ENCODE assay signal across 1 cellular context in the genomic region with DNA sequence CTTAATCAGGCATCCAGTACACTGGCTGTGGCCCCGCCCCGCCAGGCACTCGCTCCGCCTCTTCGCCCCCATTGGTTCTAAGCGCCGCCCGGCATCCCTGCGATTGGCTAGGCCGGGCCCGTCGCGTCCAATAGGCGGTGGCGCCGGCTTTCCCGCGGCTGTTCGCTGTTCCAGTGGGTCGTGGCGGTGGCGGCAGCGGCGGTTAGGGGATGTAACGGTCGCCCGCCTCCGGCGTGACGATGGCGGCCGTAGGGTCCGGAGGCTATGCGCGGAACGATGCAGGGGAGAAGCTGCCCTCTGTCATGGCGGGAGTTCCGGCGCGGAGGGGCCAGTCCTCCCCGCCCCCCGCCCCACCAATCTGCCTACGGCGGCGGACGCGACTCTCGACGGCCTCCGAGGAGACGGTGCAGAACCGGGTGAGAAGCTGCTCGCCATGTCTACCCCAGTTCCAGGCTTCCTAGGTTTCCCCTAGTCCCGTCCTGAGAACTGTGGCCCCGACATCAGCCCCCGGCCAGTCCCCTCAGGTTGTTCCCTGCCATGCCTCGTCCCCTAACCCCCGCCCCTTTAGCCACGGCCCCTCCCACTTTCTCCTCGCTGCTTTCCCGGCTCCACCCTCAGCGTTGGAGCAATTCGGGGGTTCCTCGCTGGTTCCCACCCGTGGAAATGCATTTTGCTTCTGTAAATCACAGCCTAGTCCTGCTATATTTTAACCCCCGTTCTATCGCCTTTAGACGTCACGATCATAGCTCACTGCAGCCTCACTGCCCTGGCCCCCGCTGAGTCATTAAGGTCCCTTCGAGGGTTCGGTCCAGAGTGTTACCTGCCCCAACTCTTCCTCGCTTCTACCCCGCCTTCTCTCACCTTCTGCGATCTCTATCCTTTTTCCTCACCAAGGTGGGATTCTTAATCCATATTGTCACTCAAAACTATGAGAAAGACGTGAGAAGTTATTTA.
A peak's percentile ranks its signal among the peaks of the same experiment; 100 is the strongest.
TF ChIP-seq lines count a peak whose summit lies in the region.

A gene (plus strand): TSS at position 165 of the 954 bp plus-strand sequence. CDS start 75 bp downstream, at position 240.

TF ChIP-seq in K562, 482 proteins besides CTCF, POLR2A, EP300 and RAD21 (continued from another document and continues in another):
- TF ChIP-seq, protein P1, sequence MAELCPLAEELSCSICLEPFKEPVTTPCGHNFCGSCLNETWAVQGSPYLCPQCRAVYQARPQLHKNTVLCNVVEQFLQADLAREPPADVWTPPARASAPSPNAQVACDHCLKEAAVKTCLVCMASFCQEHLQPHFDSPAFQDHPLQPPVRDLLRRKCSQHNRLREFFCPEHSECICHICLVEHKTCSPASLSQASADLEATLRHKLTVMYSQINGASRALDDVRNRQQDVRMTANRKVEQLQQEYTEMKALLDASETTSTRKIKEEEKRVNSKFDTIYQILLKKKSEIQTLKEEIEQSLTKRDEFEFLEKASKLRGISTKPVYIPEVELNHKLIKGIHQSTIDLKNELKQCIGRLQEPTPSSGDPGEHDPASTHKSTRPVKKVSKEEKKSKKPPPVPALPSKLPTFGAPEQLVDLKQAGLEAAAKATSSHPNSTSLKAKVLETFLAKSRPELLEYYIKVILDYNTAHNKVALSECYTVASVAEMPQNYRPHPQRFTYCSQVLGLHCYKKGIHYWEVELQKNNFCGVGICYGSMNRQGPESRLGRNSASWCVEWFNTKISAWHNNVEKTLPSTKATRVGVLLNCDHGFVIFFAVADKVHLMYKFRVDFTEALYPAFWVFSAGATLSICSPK (IDR thresholded peaks at IDR 0.05; ENCODE audit: borderline replicate concordance): no peak
- no peak for TF ChIP-seq TCF3 (CRISPR knock-in tag; IDR thresholded peaks at IDR 0.05)
- TF ChIP-seq, protein P2, sequence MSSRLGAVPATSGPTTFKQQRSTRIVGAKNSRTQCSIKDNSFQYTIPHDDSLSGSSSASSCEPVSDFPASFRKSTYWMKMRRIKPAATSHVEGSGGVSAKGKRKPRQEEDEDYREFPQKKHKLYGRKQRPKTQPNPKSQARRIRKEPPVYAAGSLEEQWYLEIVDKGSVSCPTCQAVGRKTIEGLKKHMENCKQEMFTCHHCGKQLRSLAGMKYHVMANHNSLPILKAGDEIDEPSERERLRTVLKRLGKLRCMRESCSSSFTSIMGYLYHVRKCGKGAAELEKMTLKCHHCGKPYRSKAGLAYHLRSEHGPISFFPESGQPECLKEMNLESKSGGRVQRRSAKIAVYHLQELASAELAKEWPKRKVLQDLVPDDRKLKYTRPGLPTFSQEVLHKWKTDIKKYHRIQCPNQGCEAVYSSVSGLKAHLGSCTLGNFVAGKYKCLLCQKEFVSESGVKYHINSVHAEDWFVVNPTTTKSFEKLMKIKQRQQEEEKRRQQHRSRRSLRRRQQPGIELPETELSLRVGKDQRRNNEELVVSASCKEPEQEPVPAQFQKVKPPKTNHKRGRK (tag; IDR thresholded peaks at IDR 0.05): no peak
- TF ChIP-seq PHB (CRISPR knock-in tag; IDR thresholded peaks at IDR 0.05): no peak
- no peak for TF ChIP-seq RFX5 (IDR thresholded peaks at IDR 0.05; ENCODE audit: low read depth, low read length)
- TF ChIP-seq BRF1 (IDR thresholded peaks at IDR 0.05; ENCODE audit: borderline replicate concordance, extremely low read depth, insufficient read length): no peak
- TF ChIP-seq DIDO1 (tag; IDR thresholded peaks at IDR 0.05; ENCODE audit: low read depth): no peak
- TF ChIP-seq, protein P3, sequence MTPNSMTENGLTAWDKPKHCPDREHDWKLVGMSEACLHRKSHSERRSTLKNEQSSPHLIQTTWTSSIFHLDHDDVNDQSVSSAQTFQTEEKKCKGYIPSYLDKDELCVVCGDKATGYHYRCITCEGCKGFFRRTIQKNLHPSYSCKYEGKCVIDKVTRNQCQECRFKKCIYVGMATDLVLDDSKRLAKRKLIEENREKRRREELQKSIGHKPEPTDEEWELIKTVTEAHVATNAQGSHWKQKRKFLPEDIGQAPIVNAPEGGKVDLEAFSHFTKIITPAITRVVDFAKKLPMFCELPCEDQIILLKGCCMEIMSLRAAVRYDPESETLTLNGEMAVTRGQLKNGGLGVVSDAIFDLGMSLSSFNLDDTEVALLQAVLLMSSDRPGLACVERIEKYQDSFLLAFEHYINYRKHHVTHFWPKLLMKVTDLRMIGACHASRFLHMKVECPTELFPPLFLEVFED (CRISPR knock-in tag; conservative IDR thresholded peaks at IDR 0.05): no peak
- TF ChIP-seq ZNF354B (CRISPR knock-in tag; IDR thresholded peaks at IDR 0.05): no peak
- no peak for TF ChIP-seq CREBBP (IDR thresholded peaks at IDR 0.05; ENCODE audit: low read depth, low read length)
- TF ChIP-seq, protein P4, sequence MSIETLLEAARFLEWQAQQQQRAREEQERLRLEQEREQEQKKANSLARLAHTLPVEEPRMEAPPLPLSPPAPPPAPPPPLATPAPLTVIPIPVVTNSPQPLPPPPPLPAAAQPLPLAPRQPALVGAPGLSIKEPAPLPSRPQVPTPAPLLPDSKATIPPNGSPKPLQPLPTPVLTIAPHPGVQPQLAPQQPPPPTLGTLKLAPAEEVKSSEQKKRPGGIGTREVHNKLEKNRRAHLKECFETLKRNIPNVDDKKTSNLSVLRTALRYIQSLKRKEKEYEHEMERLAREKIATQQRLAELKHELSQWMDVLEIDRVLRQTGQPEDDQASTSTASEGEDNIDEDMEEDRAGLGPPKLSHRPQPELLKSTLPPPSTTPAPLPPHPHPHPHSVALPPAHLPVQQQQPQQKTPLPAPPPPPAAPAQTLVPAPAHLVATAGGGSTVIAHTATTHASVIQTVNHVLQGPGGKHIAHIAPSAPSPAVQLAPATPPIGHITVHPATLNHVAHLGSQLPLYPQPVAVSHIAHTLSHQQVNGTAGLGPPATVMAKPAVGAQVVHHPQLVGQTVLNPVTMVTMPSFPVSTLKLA (conservative IDR thresholded peaks at IDR 0.05): peak in 1 of 2 experiments; percentile 56; a peak in 1 of 4 replicates
- TF ChIP-seq NCOR1 (IDR thresholded peaks at IDR 0.05): no peak
- no peak for TF ChIP-seq ZNF316 (IDR thresholded peaks at IDR 0.05)
- TF ChIP-seq ZNF274 (IDR thresholded peaks at IDR 0.05; ENCODE audit: borderline replicate concordance, low read depth, low read length): no peak
- no peak for TF ChIP-seq ZNF174 (CRISPR knock-in tag; IDR thresholded peaks at IDR 0.05)
- TF ChIP-seq ZNF561 (CRISPR knock-in tag; conservative IDR thresholded peaks at IDR 0.05): no peak
- TF ChIP-seq FOXK1 (CRISPR knock-in tag; IDR thresholded peaks at IDR 0.05; ENCODE audit: borderline replicate concordance): no peak
- no peak for TF ChIP-seq BMI1 (IDR thresholded peaks at IDR 0.05; ENCODE audit: low read length)
- TF ChIP-seq POLR2AphosphoS5 (IDR thresholded peaks at IDR 0.05; ENCODE audit: control insufficient read depth, insufficient read depth, low read depth, low read length): peak; percentile 43; the same call in 1 of the 2 replicates
- TF ChIP-seq POLR3G (IDR thresholded peaks at IDR 0.05; ENCODE audit: extremely low read depth, insufficient read length, insufficient replicate concordance): no peak
- TF ChIP-seq RBM34 (IDR thresholded peaks at IDR 0.05; ENCODE audit: borderline replicate concordance, insufficient read depth, low read length): 0 out of 2 replicates have a peak, but pooled peaks have one; percentile 38
- 0 out of 4 replicates have a peak, but pooled peaks of 1 of the 2 experiments have one; percentile 26 for TF ChIP-seq KDM4B (IDR thresholded peaks at IDR 0.05; ENCODE audit: borderline replicate concordance in 2 of 2, low read depth in 1 of 2)
- TF ChIP-seq ZNF140 (CRISPR knock-in tag; IDR thresholded peaks at IDR 0.05): no peak
- TF ChIP-seq, protein P5, sequence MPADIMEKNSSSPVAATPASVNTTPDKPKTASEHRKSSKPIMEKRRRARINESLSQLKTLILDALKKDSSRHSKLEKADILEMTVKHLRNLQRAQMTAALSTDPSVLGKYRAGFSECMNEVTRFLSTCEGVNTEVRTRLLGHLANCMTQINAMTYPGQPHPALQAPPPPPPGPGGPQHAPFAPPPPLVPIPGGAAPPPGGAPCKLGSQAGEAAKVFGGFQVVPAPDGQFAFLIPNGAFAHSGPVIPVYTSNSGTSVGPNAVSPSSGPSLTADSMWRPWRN (IDR thresholded peaks at IDR 0.05; ENCODE audit: low read depth): no peak
- TF ChIP-seq ZKSCAN1 (IDR thresholded peaks at IDR 0.05; ENCODE audit: low read depth, low read length): no peak
- TF ChIP-seq CHD2 (IDR thresholded peaks at IDR 0.05; ENCODE audit: low read depth, low read length): peak; percentile 56; the same call in 1 of the 2 replicates
- no peak for TF ChIP-seq RBM14 (IDR thresholded peaks at IDR 0.05; ENCODE audit: borderline replicate concordance, insufficient read depth, low read depth, low read length)
- TF ChIP-seq NCOA4 (IDR thresholded peaks at IDR 0.05; ENCODE audit: partially characterized antibody): no peak
- TF ChIP-seq CTBP1 (IDR thresholded peaks at IDR 0.05; ENCODE audit: borderline replicate concordance): peak; percentile 12
- no peak for TF ChIP-seq HCFC1 (IDR thresholded peaks at IDR 0.05; ENCODE audit: low read depth, low read length)
- TF ChIP-seq FOXA1 (IDR thresholded peaks at IDR 0.05; ENCODE audit: borderline replicate concordance): no peak
- TF ChIP-seq U2AF1 (optimal IDR thresholded peaks at IDR 0.05; ENCODE audit: low read depth, low read length): peak; percentile 31
- TF ChIP-seq, protein P6, sequence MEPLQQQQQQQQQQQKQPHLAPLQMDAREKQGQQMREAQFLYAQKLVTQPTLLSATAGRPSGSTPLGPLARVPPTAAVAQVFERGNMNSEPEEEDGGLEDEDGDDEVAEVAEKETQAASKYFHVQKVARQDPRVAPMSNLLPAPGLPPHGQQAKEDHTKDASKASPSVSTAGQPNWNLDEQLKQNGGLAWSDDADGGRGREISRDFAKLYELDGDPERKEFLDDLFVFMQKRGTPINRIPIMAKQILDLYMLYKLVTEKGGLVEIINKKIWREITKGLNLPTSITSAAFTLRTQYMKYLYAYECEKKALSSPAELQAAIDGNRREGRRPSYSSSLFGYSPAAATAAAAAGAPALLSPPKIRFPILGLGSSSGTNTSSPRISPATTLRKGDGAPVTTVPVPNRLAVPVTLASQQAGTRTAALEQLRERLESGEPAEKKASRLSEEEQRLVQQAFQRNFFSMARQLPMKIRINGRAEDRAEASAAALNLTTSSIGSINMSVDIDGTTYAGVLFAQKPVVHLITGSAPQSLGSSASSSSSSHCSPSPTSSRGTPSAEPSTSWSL (CRISPR knock-in tag; IDR thresholded peaks at IDR 0.05; ENCODE audit: borderline replicate concordance): no peak
- TF ChIP-seq U2AF2 (optimal IDR thresholded peaks at IDR 0.05; ENCODE audit: low read depth, low read length): no peak
- peak; percentile 34; the same call in 1 of the 2 replicates for TF ChIP-seq HLTF (IDR thresholded peaks at IDR 0.05)
- TF ChIP-seq KDM1A (IDR thresholded peaks at IDR 0.05): no peak; a peak in 1 of 4 replicates
- TF ChIP-seq ARID2 (IDR thresholded peaks at IDR 0.05): no peak
- no peak for TF ChIP-seq ZNF436 (CRISPR knock-in tag; IDR thresholded peaks at IDR 0.05)
- TF ChIP-seq, protein P7, sequence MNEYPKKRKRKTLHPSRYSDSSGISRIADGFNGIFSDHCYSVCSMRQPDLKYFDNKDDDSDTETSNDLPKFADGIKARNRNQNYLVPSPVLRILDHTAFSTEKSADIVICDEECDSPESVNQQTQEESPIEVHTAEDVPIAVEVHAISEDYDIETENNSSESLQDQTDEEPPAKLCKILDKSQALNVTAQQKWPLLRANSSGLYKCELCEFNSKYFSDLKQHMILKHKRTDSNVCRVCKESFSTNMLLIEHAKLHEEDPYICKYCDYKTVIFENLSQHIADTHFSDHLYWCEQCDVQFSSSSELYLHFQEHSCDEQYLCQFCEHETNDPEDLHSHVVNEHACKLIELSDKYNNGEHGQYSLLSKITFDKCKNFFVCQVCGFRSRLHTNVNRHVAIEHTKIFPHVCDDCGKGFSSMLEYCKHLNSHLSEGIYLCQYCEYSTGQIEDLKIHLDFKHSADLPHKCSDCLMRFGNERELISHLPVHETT (CRISPR knock-in tag; conservative IDR thresholded peaks at IDR 0.05 in 1 of 2, IDR thresholded peaks at IDR 0.05 in 1 of 2): 0 out of 4 replicates have a peak, but pooled peaks of 1 of the 2 experiments have one; percentile 3
- TF ChIP-seq CBX8 (IDR thresholded peaks at IDR 0.05; ENCODE audit: borderline replicate concordance, extremely low read depth, low read depth, low read length, poor library complexity, severe bottlenecking): no peak
- TF ChIP-seq, protein P8, sequence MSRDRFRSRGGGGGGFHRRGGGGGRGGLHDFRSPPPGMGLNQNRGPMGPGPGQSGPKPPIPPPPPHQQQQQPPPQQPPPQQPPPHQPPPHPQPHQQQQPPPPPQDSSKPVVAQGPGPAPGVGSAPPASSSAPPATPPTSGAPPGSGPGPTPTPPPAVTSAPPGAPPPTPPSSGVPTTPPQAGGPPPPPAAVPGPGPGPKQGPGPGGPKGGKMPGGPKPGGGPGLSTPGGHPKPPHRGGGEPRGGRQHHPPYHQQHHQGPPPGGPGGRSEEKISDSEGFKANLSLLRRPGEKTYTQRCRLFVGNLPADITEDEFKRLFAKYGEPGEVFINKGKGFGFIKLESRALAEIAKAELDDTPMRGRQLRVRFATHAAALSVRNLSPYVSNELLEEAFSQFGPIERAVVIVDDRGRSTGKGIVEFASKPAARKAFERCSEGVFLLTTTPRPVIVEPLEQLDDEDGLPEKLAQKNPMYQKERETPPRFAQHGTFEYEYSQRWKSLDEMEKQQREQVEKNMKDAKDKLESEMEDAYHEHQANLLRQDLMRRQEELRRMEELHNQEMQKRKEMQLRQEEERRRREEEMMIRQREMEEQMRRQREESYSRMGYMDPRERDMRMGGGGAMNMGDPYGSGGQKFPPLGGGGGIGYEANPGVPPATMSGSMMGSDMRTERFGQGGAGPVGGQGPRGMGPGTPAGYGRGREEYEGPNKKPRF (IDR thresholded peaks at IDR 0.05; ENCODE audit: low read depth, low read length): no peak
- no peak for TF ChIP-seq ELF4 (CRISPR knock-in tag; IDR thresholded peaks at IDR 0.05)
- TF ChIP-seq RHOXF2B (CRISPR knock-in tag; conservative IDR thresholded peaks at IDR 0.05): no peak
- TF ChIP-seq, protein P9, sequence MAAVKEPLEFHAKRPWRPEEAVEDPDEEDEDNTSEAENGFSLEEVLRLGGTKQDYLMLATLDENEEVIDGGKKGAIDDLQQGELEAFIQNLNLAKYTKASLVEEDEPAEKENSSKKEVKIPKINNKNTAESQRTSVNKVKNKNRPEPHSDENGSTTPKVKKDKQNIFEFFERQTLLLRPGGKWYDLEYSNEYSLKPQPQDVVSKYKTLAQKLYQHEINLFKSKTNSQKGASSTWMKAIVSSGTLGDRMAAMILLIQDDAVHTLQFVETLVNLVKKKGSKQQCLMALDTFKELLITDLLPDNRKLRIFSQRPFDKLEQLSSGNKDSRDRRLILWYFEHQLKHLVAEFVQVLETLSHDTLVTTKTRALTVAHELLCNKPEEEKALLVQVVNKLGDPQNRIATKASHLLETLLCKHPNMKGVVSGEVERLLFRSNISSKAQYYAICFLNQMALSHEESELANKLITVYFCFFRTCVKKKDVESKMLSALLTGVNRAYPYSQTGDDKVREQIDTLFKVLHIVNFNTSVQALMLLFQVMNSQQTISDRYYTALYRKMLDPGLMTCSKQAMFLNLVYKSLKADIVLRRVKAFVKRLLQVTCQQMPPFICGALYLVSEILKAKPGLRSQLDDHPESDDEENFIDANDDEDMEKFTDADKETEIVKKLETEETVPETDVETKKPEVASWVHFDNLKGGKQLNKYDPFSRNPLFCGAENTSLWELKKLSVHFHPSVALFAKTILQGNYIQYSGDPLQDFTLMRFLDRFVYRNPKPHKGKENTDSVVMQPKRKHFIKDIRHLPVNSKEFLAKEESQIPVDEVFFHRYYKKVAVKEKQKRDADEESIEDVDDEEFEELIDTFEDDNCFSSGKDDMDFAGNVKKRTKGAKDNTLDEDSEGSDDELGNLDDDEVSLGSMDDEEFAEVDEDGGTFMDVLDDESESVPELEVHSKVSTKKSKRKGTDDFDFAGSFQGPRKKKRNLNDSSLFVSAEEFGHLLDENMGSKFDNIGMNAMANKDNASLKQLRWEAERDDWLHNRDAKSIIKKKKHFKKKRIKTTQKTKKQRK (IDR thresholded peaks at IDR 0.05; ENCODE audit: borderline replicate concordance, low read depth, low read length): no peak
- no peak for TF ChIP-seq ELF2 (CRISPR knock-in tag; IDR thresholded peaks at IDR 0.05)
